1 cellular context compared by ENCODE assay signal in genomic region chr20:41076776-41077175, GRCh38.
TF ChIP-seq lines count a peak whose summit lies in the region.

No MANE protein-coding gene starts in this region.

TF ChIP-seq in GM23338, 12 proteins besides CTCF, POLR2A, EP300 and RAD21 (continued from another document):
- TF ChIP-seq ZNF462 (CRISPR knock-in tag; IDR thresholded peaks at IDR 0.05) (no peak), ZNF114 (CRISPR knock-in tag; IDR thresholded peaks at IDR 0.05) (no peak), JUNB (IDR thresholded peaks at IDR 0.05; ENCODE audit: unreplicated experiment) (no peak), REST (IDR thresholded peaks at IDR 0.05; ENCODE audit: unreplicated experiment) (no peak), ZNF331 (CRISPR knock-in tag; IDR thresholded peaks at IDR 0.05; ENCODE audit: low read depth) (no peak), ETS1 (IDR thresholded peaks at IDR 0.05) (no peak), EZH2 (IDR thresholded peaks at IDR 0.05; ENCODE audit: low read depth, unreplicated experiment) (no peak), EZH2phosphoT487 (IDR thresholded peaks at IDR 0.05; ENCODE audit: unreplicated experiment) (no peak), CREB1 (CRISPR knock-in tag; IDR thresholded peaks at IDR 0.05; ENCODE audit: low read depth) (no peak), POLR2AphosphoS5 (IDR thresholded peaks at IDR 0.05; ENCODE audit: low read depth) (no peak)
TF ChIP-seq in GM23338: peak in this region for 0.
